8 cellular contexts compared by ENCODE assay signal in the genomic region with DNA sequence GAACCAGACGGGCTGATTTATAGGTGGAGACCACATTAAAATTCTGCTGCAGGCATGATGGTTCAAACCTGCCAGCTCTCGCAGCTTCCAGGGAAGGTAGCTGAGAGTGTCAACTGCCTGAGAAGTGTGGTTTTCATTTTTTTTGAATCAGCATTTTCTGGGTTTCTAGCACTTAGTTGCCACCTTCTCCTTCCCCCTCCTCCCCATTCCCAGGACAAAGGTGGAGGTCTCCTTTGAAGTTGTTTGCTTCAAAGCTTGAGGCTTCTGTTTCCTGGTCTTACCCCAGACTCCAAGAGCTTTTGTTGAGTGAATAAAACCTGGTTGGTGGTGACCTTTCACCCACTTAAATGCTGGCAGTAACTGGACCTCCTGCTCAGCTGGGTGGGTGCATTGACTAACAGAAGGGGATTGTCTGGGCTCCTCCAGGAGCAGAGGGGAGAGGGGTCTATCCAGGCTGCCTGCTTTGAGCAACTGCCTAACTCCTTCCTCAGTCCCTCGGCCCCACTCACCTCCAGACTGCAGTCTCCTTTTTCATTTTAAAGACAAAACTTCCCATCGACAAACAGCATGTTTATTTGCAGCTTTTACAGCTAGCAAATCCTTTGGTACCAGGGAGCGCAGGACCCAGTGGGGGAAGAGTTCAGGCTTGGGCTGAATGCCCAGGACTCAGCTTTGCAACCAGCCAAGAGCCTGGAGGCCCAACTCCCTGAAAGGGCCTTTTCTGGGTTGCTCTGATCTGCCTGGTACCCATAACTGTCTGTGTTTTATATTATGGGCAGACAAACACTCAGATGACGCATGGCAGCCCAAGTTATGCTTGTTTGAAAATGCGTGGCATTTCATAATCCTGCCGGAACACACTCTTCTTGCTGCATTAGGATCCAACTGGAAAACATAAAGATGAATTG. TPM values are rescaled to one million over a fixed set of nuclear protein-coding genes. Genes with fewer than 3 reads are reported as not detected.
DNase-seq lines count a peak whose midpoint lies in the region; ATAC-seq and TF ChIP-seq lines count a peak whose summit lies in the region.

No MANE protein-coding gene starts in this region.

- ATAC-seq in SK-N-SH treated with all-trans-retinoic acid at 6 μM for 48 hours (peak; percentile 53), gastroesophageal sphincter (peak; percentile 40)
- no peak for ATAC-seq in stimulated activated effector memory CD8-positive, alpha-beta T cell treated with anti-CD3 and anti-CD28 coated beads, Interleukin-12 subunit alpha, Interleukin-12 subunit beta, amount 100 ng/mL, for 72 hours

- H3K27ac Mint-ChIP-seq in stimulated activated effector memory CD8-positive, alpha-beta T cell treated with anti-CD3 and anti-CD28 coated beads, Interleukin-12 subunit alpha, Interleukin-12 subunit beta, amount 100 ng/mL, for 72 hours, result no peak overlapping the region

- TF ChIP-seq EP300 in gastroesophageal sphincter (IDR thresholded peaks at IDR 0.05), result peak; percentile 90

- no peaks in the 10 kb centered on the region for H3K27me3 ChIP-seq in BJ (ENCODE audit: control insufficient read depth, insufficient read depth, low read length)
- no peaks in the 10 kb centered on the region for H3K27me3 ChIP-seq in gastroesophageal sphincter
- H3K27me3 ChIP-seq in osteoblast (ENCODE audit: insufficient read depth, low read length), result no peaks in the 10 kb centered on the region
- H3K27me3 ChIP-seq in A673 (replicated peaks; ENCODE audit: insufficient read depth, low read depth, low read length, poor library complexity), result no peaks in the 10 kb centered on the region

- H3K4me3 ChIP-seq in BJ (ENCODE audit: low read depth, low read length) (peak overlapping the region; percentile 3), gastroesophageal sphincter (peak overlapping the region; percentile 88 to 97), osteoblast (ENCODE audit: insufficient read depth, low read length) (peak overlapping the region; percentile 93), A673 (ENCODE audit: low read depth, low read length, poor library complexity, severe bottlenecking) (no peak overlapping the region)

- H4K20me1 ChIP-seq in osteoblast (ENCODE audit: insufficient read depth, low read length), result peaks cover 33% of the 10 kb centered on the region

- H3K27ac ChIP-seq in gastroesophageal sphincter (peak overlapping the region; percentile 83 to 100 (median 99)), osteoblast (ENCODE audit: low read depth, low read length) (peak overlapping the region; percentile 94), A673 (ENCODE audit: low read depth, low read length, poor library complexity, severe bottlenecking) (no peak overlapping the region)

- intact Hi-C loops in A673 (cut with micrococcal nuclease; ENCODE audit: unreplicated experiment), result no loop called here

- POLR2A ChIA-PET in BJ (lab: Charles Lee), result interaction anchor here (0.5 to 0.6 kb wide), 2 partner anchors 39 to 649 kb away, joined by 4 to 15 read pairs; no protein-coding TSS in a partner anchor
- POLR2A ChIA-PET in A673 (lab: Charles Lee; ENCODE audit: low non-redundant PET), result interaction anchor here (0.7 kb wide), 1 partner anchor 188 kb away, joined by 5 read pairs; no protein-coding TSS in a partner anchor

- H3K9me3 ChIP-seq in gastroesophageal sphincter (no peaks in the 10 kb centered on the region), osteoblast (ENCODE audit: low read depth, low read length) (no peaks in the 10 kb centered on the region), A673 (ENCODE audit: low read depth, low read length, poor library complexity, severe bottlenecking) (no peaks in the 10 kb centered on the region)

- H3K4me1 ChIP-seq in gastroesophageal sphincter, result peaks cover 7 to 43% (median 20%) of the 10 kb centered on the region in 3 donors
- peaks cover 25% of the 10 kb centered on the region for H3K4me1 ChIP-seq in osteoblast (ENCODE audit: insufficient read depth, low read length)
- H3K4me1 ChIP-seq in A673 (ENCODE audit: insufficient read depth, low read length, poor library complexity, severe bottlenecking), result peaks cover 15% of the 10 kb centered on the region

- peaks cover 30% of the 10 kb centered on the region for H3K79me2 ChIP-seq in osteoblast (ENCODE audit: insufficient read depth, low read length)

- peak overlapping the region; percentile 73 for H3K4me2 ChIP-seq in osteoblast (ENCODE audit: insufficient read depth, low read length)

- TF ChIP-seq CTCF in BJ (IDR thresholded peaks at IDR 0.05; ENCODE audit: insufficient read depth, low read depth, low read length) (no peak), gastroesophageal sphincter (IDR thresholded peaks at IDR 0.05) (peak in 1 of 4 experiments; percentile 14), osteoblast (IDR thresholded peaks at IDR 0.05; ENCODE audit: extremely low read depth, low read depth, low read length) (no peak), A673 (conservative IDR thresholded peaks at IDR 0.05; ENCODE audit: low read depth, low read length) (no peak)

- H3K9me3 Mint-ChIP-seq in stimulated activated effector memory CD8-positive, alpha-beta T cell treated with anti-CD3 and anti-CD28 coated beads, Interleukin-12 subunit alpha, Interleukin-12 subunit beta, amount 100 ng/mL, for 72 hours, result no peaks in the 10 kb centered on the region

- CTCF ChIA-PET in BJ (lab: Yijun Ruan, JAX) (interaction anchor here (0.7 to 7.4 kb wide), 10 partner anchors 11 to 192 kb away, joined by 3 to 72 read pairs (median 7); no protein-coding TSS in a partner anchor), A673 (lab: Charles Lee) (interaction anchor here (0.7 kb wide), 1 partner anchor 186 kb away, joined by 4 read pairs; no protein-coding TSS in a partner anchor)

- H3K36me3 ChIP-seq in BJ (ENCODE audit: control insufficient read depth, insufficient read depth, low read length) (peaks cover 6% of the 10 kb centered on the region), gastroesophageal sphincter (peaks cover 0 to 18% of the 10 kb centered on the region in 2 donors), osteoblast (ENCODE audit: insufficient read depth, low read length) (peaks cover 7% of the 10 kb centered on the region), A673 (ENCODE audit: insufficient read depth, low read length, poor library complexity, severe bottlenecking) (no peaks in the 10 kb centered on the region)

- H3K4me1 Mint-ChIP-seq in stimulated activated effector memory CD8-positive, alpha-beta T cell treated with anti-CD3 and anti-CD28 coated beads, Interleukin-12 subunit alpha, Interleukin-12 subunit beta, amount 100 ng/mL, for 72 hours, result peaks cover 12% of the 10 kb centered on the region

- no TSS peak for BruUV-seq in A673 (replicated peaks; lab: Mats Ljungman, UMichigan)

- H3K36me3 Mint-ChIP-seq in stimulated activated effector memory CD8-positive, alpha-beta T cell treated with anti-CD3 and anti-CD28 coated beads, Interleukin-12 subunit alpha, Interleukin-12 subunit beta, amount 100 ng/mL, for 72 hours, result peaks cover 34% of the 10 kb centered on the region

- 16 to 32% methylated on average over 3 to 5 of the region's 8 CpGs for WGBS in gastroesophageal sphincter (ENCODE audit: low coverage in 1 of 2), 2 donors

- DNase-seq in BJ (ENCODE audit: low read depth) (peak; percentile 67), osteoblast (ENCODE audit: insufficient read length, low spot score, missing footprints) (peak; percentile 87), A673 (ENCODE audit: low spot score) (no peak), NCI-H187 treated with DMSO at 0.1 percent for 48 hours (lab: John Stamatoyannopoulos, UW) (no peak), GM19240 (ENCODE audit: insufficient read length, low spot score) (no peak)
- DNase-seq in stimulated activated effector memory CD8-positive, alpha-beta T cell treated with anti-CD3 and anti-CD28 coated beads, Interleukin-12 subunit alpha, Interleukin-12 subunit beta, amount 100 ng/mL, for 72 hours (ENCODE audit: low spot score in 2 of 2), result no peak

- peak; percentile 84 to 88 for TF ChIP-seq POLR2A in gastroesophageal sphincter (IDR thresholded peaks at IDR 0.05)

- H3K4me3 Mint-ChIP-seq in stimulated activated effector memory CD8-positive, alpha-beta T cell treated with anti-CD3 and anti-CD28 coated beads, Interleukin-12 subunit alpha, Interleukin-12 subunit beta, amount 100 ng/mL, for 72 hours, result no peak overlapping the region

- H2AFZ ChIP-seq in osteoblast (ENCODE audit: low read length), result no peak overlapping the region

TF ChIP-seq in SK-N-SH treated with all-trans-retinoic acid at 6 μM for 48 hours, 23 proteins besides CTCF, POLR2A, EP300 and RAD21 (continues in another document):
- no peak for TF ChIP-seq PPARA (CRISPR knock-in tag; IDR thresholded peaks at IDR 0.05; ENCODE audit: borderline replicate concordance)
- TF ChIP-seq TOX (CRISPR knock-in tag; IDR thresholded peaks at IDR 0.05; ENCODE audit: borderline replicate concordance), result no peak
- 0 out of 2 replicates have a peak, but pooled peaks have one; percentile 75 for TF ChIP-seq SNAI2 (CRISPR knock-in tag; IDR thresholded peaks at IDR 0.05)
- TF ChIP-seq, protein P1, sequence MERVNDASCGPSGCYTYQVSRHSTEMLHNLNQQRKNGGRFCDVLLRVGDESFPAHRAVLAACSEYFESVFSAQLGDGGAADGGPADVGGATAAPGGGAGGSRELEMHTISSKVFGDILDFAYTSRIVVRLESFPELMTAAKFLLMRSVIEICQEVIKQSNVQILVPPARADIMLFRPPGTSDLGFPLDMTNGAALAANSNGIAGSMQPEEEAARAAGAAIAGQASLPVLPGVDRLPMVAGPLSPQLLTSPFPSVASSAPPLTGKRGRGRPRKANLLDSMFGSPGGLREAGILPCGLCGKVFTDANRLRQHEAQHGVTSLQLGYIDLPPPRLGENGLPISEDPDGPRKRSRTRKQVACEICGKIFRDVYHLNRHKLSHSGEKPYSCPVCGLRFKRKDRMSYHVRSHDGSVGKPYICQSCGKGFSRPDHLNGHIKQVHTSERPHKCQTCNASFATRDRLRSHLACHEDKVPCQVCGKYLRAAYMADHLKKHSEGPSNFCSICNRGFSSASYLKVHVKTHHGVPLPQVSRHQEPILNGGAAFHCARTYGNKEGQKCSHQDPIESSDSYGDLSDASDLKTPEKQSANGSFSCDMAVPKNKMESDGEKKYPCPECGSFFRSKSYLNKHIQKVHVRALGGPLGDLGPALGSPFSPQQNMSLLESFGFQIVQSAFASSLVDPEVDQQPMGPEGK (CRISPR knock-in tag; IDR thresholded peaks at IDR 0.05; ENCODE audit: borderline replicate concordance), result no peak
- no peak for TF ChIP-seq ZFP30 (CRISPR knock-in tag; IDR thresholded peaks at IDR 0.05)

RNA-seq across cellular contexts. Expression of a gene that starts 3.6 kb away (rescaled TPM):
- 76.7 and 87.2 TPM in 2 replicates for polyA plus RNA-seq in BJ (2011; rRNA removed)
- polyA minus RNA-seq in BJ (2011; rRNA and poly(A)+ RNA removed), result 30.6 and 34.1 TPM in 2 replicates
- 1,000 to 10,000 TPM; 1,174 to 1,482 (median 1,322) TPM for total RNA-seq in gastroesophageal sphincter
- total RNA-seq in osteoblast, result 145 and 161 TPM in 2 replicates
- total RNA-seq in A673 (2021), result 24.1 and 31.5 TPM in 2 replicates

Comparison
In these comparisons a context has a peak if more than half of its experiments do, and no peak if none do; other contexts are left out.
1. DNase-seq: peak in BJ (single experiment) and osteoblast (single experiment); none in stimulated activated effector memory CD8-positive, alpha-beta T cell treated with anti-CD3 and anti-CD28 coated beads, Interleukin-12 subunit alpha, Interleukin-12 subunit beta, amount 100 ng/mL, for 72 hours (0 of 2), A673 (single experiment), NCI-H187 treated with DMSO at 0.1 percent for 48 hours (single experiment) and GM19240 (single experiment).